In genomic region chr21:34705032-34705431, GRCh38 we compare ENCODE assay signal across 15 cellular contexts. TPM values are rescaled to one million over a fixed set of nuclear protein-coding genes. Genes with fewer than 3 reads are reported as not detected.
DNase-seq lines count a peak whose midpoint lies in the region; ATAC-seq, FAIRE-seq and TF ChIP-seq lines count a peak whose summit lies in the region.
"Had no signal": no experiment of that assay in that cellular context is flagged by ENCODE, and none has a peak within 500 bp of the region (broad histone marks: within the 10 kb centered on the region; RNA-seq: fewer than 3 reads in every experiment).

No MANE protein-coding gene starts in this region.

- H3K27ac ChIP-seq in keratinocyte (ENCODE audit: control insufficient read depth, insufficient read depth, low read length) (no peak overlapping the region), vagina (peak overlapping the region; percentile 60), upper lobe of right lung (no peak overlapping the region)

- H3K9me3 ChIP-seq in keratinocyte (ENCODE audit: control insufficient read depth, low read depth, low read length) (no peaks in the 10 kb centered on the region), vagina (no peaks in the 10 kb centered on the region), upper lobe of right lung (no peaks in the 10 kb centered on the region)

- H3K27me3 ChIP-seq in bronchial epithelial cell (ENCODE audit: control insufficient read depth, insufficient read depth, low read length) (no peaks in the 10 kb centered on the region), keratinocyte (ENCODE audit: control insufficient read depth, extremely low read depth, insufficient read depth, low read length) (no peaks in the 10 kb centered on the region), vagina (no peaks in the 10 kb centered on the region), upper lobe of right lung (peaks cover 8% of the 10 kb centered on the region)

- TF ChIP-seq POLR2A in vagina (IDR thresholded peaks at IDR 0.05) (no peak), H54 (IDR thresholded peaks at IDR 0.05; ENCODE audit: low read depth, low read length) (no peak)

- H3K79me2 ChIP-seq in keratinocyte (ENCODE audit: control insufficient read depth, insufficient read depth, low read length) = no peaks in the 10 kb centered on the region

- DNase-seq in bronchial epithelial cell (ENCODE audit: low read depth) (peak; percentile 85), keratinocyte (ENCODE audit: low read depth, low spot score) (peak; percentile 40), renal cortical epithelial cell (ENCODE audit: low read depth) (peak; percentile 58), vagina (ENCODE audit: extremely low spot score in 2 of 2) (peak in 1 of 2 donors; percentile 90), H54 (ENCODE audit: insufficient read length, low spot score) (no peak), upper lobe of right lung (no peak)
- DNase-seq: CD8-positive, alpha-beta T cell; DND-41; GF-D8; NCI-H1092; NCI-H1694; NCI-H446; SHP77 had no signal

- H3K4me2 ChIP-seq in keratinocyte (ENCODE audit: control insufficient read depth, extremely low read depth, insufficient read depth, low read depth, low read length) = peak overlapping the region; percentile 90
- H3K4me2 ChIP-seq: GM23338 had no signal

- H3K9me1 ChIP-seq in keratinocyte (ENCODE audit: control insufficient read depth, extremely low read depth, insufficient read depth, low read length) = no peaks in the 10 kb centered on the region

- H3K36me3 ChIP-seq in bronchial epithelial cell (ENCODE audit: control insufficient read depth, insufficient read depth, low read length) (no peaks in the 10 kb centered on the region), keratinocyte (ENCODE audit: control insufficient read depth in 2 of 2, extremely low read depth in 1 of 2, insufficient read depth in 2 of 2, low read length in 2 of 2) (no peaks in the 10 kb centered on the region), vagina (no peaks in the 10 kb centered on the region), upper lobe of right lung (no peaks in the 10 kb centered on the region)

- no peak overlapping the region for H3K4me3 ChIP-seq in bronchial epithelial cell (ENCODE audit: low read depth, low read length)
- H3K4me3 ChIP-seq in keratinocyte (ENCODE audit: control insufficient read depth in 2 of 3, extremely low read depth in 1 of 3, insufficient read depth in 2 of 3, low read depth in 1 of 3, low read length in 3 of 3) = peak overlapping the region in 2 of 3 experiments; percentile 32 to 59
- peak overlapping the region in 1 of 2 donors; percentile 17 for H3K4me3 ChIP-seq in vagina
- H3K4me3 ChIP-seq in upper lobe of right lung = no peak overlapping the region
- H3K4me3 ChIP-seq: GM23338 had no signal

- H3K4me1 ChIP-seq in keratinocyte (ENCODE audit: control insufficient read depth, extremely low read depth, insufficient read depth, low read length) (peaks cover 24% of the 10 kb centered on the region), vagina (peaks cover 32% of the 10 kb centered on the region), upper lobe of right lung (no peaks in the 10 kb centered on the region)

- H2AFZ ChIP-seq in keratinocyte (ENCODE audit: control insufficient read depth, low read length) = peak overlapping the region; percentile 84
- H2AFZ ChIP-seq: GM23338 had no signal

- peak overlapping the region; percentile 33 for H3K9ac ChIP-seq in keratinocyte (ENCODE audit: control insufficient read depth, extremely low read depth, insufficient read depth, low read length)

- ATAC-seq in upper lobe of right lung (no peak), HG02970 (IDR thresholded peaks at IDR 0.05; ENCODE audit: low FRiP score, unreplicated experiment) (no peak)
- ATAC-seq: CD8-positive, alpha-beta T cell; GM23338 had no signal

- TF ChIP-seq CTCF in bronchial epithelial cell (IDR thresholded peaks at IDR 0.05; ENCODE audit: insufficient read depth, low read length, severe bottlenecking) (no peak), keratinocyte (optimal IDR thresholded peaks at IDR 0.05 in 1 of 3, IDR thresholded peaks at IDR 0.05 in 1 of 3, conservative IDR thresholded peaks at IDR 0.05 in 1 of 3; ENCODE audit: extremely low read depth in 1 of 3, insufficient read depth in 2 of 3, low read length in 3 of 3) (no peak), vagina (IDR thresholded peaks at IDR 0.05) (no peak), upper lobe of right lung (IDR thresholded peaks at IDR 0.05) (no peak)

- no peaks in the 10 kb centered on the region for H4K20me1 ChIP-seq in keratinocyte (ENCODE audit: control insufficient read depth, extremely low read depth, insufficient read depth, low read length)

- FAIRE-seq in bronchial epithelial cell (lab: Jason Lieb, UNC) (no peak), keratinocyte (lab: Jason Lieb, UNC) (peak; percentile 97), H54 (lab: Jason Lieb, UNC) (no peak)

- dilution Hi-C loops in keratinocyte (cut with MboI; ENCODE audit: extremely low pct_ligation_motif_present, low sequenced_read_pairs) = no loop called here

- intact Hi-C loops in vagina (cut with DNase I) = no loop called here
- intact Hi-C loops in upper lobe of right lung (cut with DNase I) = no loop called here

RNA-seq across cellular contexts. Expression of gene CLIC6, which starts 36.2 kb away (rescaled TPM):
- total RNA-seq in bronchial epithelial cell (0.26 TPM in 1 of 2 replicates, not detected in the other), renal cortical epithelial cell (0.50 and 2.3 TPM in 2 replicates), vagina (8.3 TPM), upper lobe of right lung (12.3 TPM)
- polyA plus RNA-seq in keratinocyte = not detected in 3 replicates
- not detected for polyA plus RNA-seq in keratinocyte (2011; ENCODE audit: low read depth)
- polyA plus RNA-seq in keratinocyte (2011; cell fraction: cytosol; rRNA removed) = not detected in 2 replicates
- polyA plus RNA-seq in keratinocyte (2011; cell fraction: nucleus; rRNA removed) = not detected in 2 replicates
- polyA plus RNA-seq in keratinocyte (2012; ENCODE audit: low replicate concordance) = not detected in 2 replicates
- not detected in 3 replicates for polyA minus RNA-seq in keratinocyte
- not detected for polyA minus RNA-seq in keratinocyte (2011; cell fraction: cytosol; rRNA and poly(A)+ RNA removed)
- not detected in 2 replicates for polyA minus RNA-seq in keratinocyte (2011; cell fraction: nucleus; rRNA and poly(A)+ RNA removed)

Comparison
In these comparisons a context has a peak if more than half of its experiments do, and no peak if none do; other contexts are left out.
1. DNase-seq: peak in bronchial epithelial cell (single experiment), keratinocyte (single experiment) and renal cortical epithelial cell (single experiment); none in H54 (single experiment) and upper lobe of right lung (single experiment).
2. H3K4me3 ChIP-seq: peak in keratinocyte (2 of 3); none in bronchial epithelial cell (single experiment) and upper lobe of right lung (single experiment).